Comparison of ENCODE assay signal across 16 cellular contexts in genomic region chr13:45510671-45511070, GRCh38. TPM values are rescaled to one million over a fixed set of nuclear protein-coding genes. Genes with fewer than 3 reads are reported as not detected.
DNase-seq lines count a peak whose midpoint lies in the region; ATAC-seq and TF ChIP-seq lines count a peak whose summit lies in the region.
"Had no signal": no experiment of that assay in that cellular context is flagged by ENCODE, and none has a peak within 500 bp of the region (broad histone marks: within the 10 kb centered on the region; RNA-seq: fewer than 3 reads in every experiment).

No MANE protein-coding gene starts in this region.

- intact Hi-C loops in CD4-positive, alpha-beta T cell (cut with DNase I, micrococcal nuclease): loop anchor here (1.0 to 5.0 kb wide), 5 partner anchors 464 to 812 kb away; no protein-coding TSS in a partner anchor

- no peak for TF ChIP-seq CTCF in CD4-positive, alpha-beta T cell (IDR thresholded peaks at IDR 0.05)
- no peak for TF ChIP-seq CTCF in GM13977 (IDR thresholded peaks at IDR 0.05; ENCODE audit: extremely low read depth, insufficient read depth, missing control alignments)

- H3K9me3 ChIP-seq in CD4-positive, alpha-beta T cell (ENCODE audit: control insufficient read depth, low read length): no peaks in the 10 kb centered on the region
- H3K9me3 ChIP-seq: BLaER1 treated with 17β-estradiol and CSF1 and Interleukin-3, amounts not matched to agents 10 nM and 100 nM; Caco-2; Peyer's patch had no signal

- no peak for ATAC-seq in CD4-positive, alpha-beta T cell (ENCODE audit: poor library complexity)

- H3K4me1 Mint-ChIP-seq in CD4-positive, alpha-beta T cell (ENCODE audit: low read depth): peaks cover 16% of the 10 kb centered on the region
- peaks cover 3% of the 10 kb centered on the region for H3K4me1 Mint-ChIP-seq in T-helper 2 cell treated with Interferon-gamma antibody and Interleukin-4, amounts not matched to agents 5 μg/mL and 100 μg/mL, for 36 hours (ENCODE audit: low read depth)

- no peaks in the 10 kb centered on the region for H3K9me3 Mint-ChIP-seq in CD4-positive, alpha-beta T cell
- H3K9me3 Mint-ChIP-seq in T-helper 2 cell treated with Interferon-gamma antibody and Interleukin-4, amounts not matched to agents 5 μg/mL and 100 μg/mL, for 36 hours: no peaks in the 10 kb centered on the region

- H3K27ac ChIP-seq in CD4-positive, alpha-beta T cell (ENCODE audit: low read depth, low read length): no peak overlapping the region
- H3K27ac ChIP-seq in epithelial cell of prostate: peak overlapping the region; percentile 88
- H3K27ac ChIP-seq: BLaER1 treated with 17β-estradiol and CSF1 and Interleukin-3, amounts not matched to agents 10 nM and 100 nM; Peyer's patch had no signal

- no peak overlapping the region for H3K4me3 Mint-ChIP-seq in CD4-positive, alpha-beta T cell
- H3K4me3 Mint-ChIP-seq in T-helper 2 cell treated with Interferon-gamma antibody and Interleukin-4, amounts not matched to agents 5 μg/mL and 100 μg/mL, for 36 hours: no peak overlapping the region

- no peaks in the 10 kb centered on the region for H3K27me3 ChIP-seq in CD4-positive, alpha-beta T cell (ENCODE audit: control insufficient read depth, insufficient read depth, low read length)
- H3K27me3 ChIP-seq: BLaER1 treated with 17β-estradiol and CSF1 and Interleukin-3, amounts not matched to agents 10 nM and 100 nM; Peyer's patch had no signal

- CTCF ChIA-PET in CD4-positive, alpha-beta T cell (lab: Charles Lee): no interaction called here

- DNase-seq in CD4-positive, alpha-beta T cell: no peak
- DNase-seq in D341Med (ENCODE audit: low spot score) (peak; percentile 59), OCI-M1 (lab: John Stamatoyannopoulos, UW) (peak; percentile 19), epithelial cell of prostate (ENCODE audit: low read depth, low spot score) (no peak), GM13977 (ENCODE audit: low spot score) (no peak), NCI-H2029 (lab: John Stamatoyannopoulos, UW) (no peak), germinal center (ENCODE audit: low spot score) (no peak)
- DNase-seq in T-helper 2 cell treated with Interferon-gamma antibody and Interleukin-4, amounts not matched to agents 5 μg/mL and 100 μg/mL, for 36 hours (ENCODE audit: low spot score): no peak
- DNase-seq: Caco-2, GF-D8, GOT3, NCI-H1048, NCI-H2107, Peyer's patch, SHP77 treated with DMSO at 0.1 percent for 48 hours had no signal

- peaks cover 83% of the 10 kb centered on the region for H3K36me3 Mint-ChIP-seq in CD4-positive, alpha-beta T cell (ENCODE audit: low read depth)
- peaks cover 39% of the 10 kb centered on the region for H3K36me3 Mint-ChIP-seq in T-helper 2 cell treated with Interferon-gamma antibody and Interleukin-4, amounts not matched to agents 5 μg/mL and 100 μg/mL, for 36 hours (ENCODE audit: low read depth)

- POLR2A ChIA-PET in CD4-positive, alpha-beta T cell (lab: Charles Lee): no interaction called here

- in situ Hi-C loops in GM13977 (cut with MboI; ENCODE audit: low pct_unique_long_range_greater_than_20kb, low sequenced_read_pairs, unreplicated experiment): loop anchor here (25.0 kb wide), 1 partner anchor 202 kb away; the partner anchor contains the start of gene CBY2

- H3K27me3 Mint-ChIP-seq in CD4-positive, alpha-beta T cell: no peaks in the 10 kb centered on the region
- no peaks in the 10 kb centered on the region for H3K27me3 Mint-ChIP-seq in T-helper 2 cell treated with Interferon-gamma antibody and Interleukin-4, amounts not matched to agents 5 μg/mL and 100 μg/mL, for 36 hours (ENCODE audit: low read depth)

- H3K27ac Mint-ChIP-seq in CD4-positive, alpha-beta T cell: peak overlapping the region; percentile 15
- H3K27ac Mint-ChIP-seq in T-helper 2 cell treated with Interferon-gamma antibody and Interleukin-4, amounts not matched to agents 5 μg/mL and 100 μg/mL, for 36 hours: no peak overlapping the region

RNA-seq across cellular contexts. Expression of gene COG3, which starts 45.9 kb away (rescaled TPM):
- total RNA-seq in CD4-positive, alpha-beta T cell: 10 to 100 TPM; 52.8 to 57.0 TPM

Comparison
In these comparisons a context has a peak if more than half of its experiments do, and no peak if none do; other contexts are left out.
1. DNase-seq: peak in D341Med (single experiment) and OCI-M1 (single experiment); none in CD4-positive, alpha-beta T cell (0 of 10), epithelial cell of prostate (single experiment), GM13977 (single experiment), T-helper 2 cell treated with Interferon-gamma antibody and Interleukin-4, amounts not matched to agents 5 μg/mL and 100 μg/mL, for 36 hours (single experiment), NCI-H2029 (single experiment) and germinal center (single experiment).